23 cellular contexts compared by ENCODE assay signal in genomic region chr14:23055147-23055550, GRCh38. TPM values are rescaled to one million over a fixed set of nuclear protein-coding genes. Genes with fewer than 3 reads are reported as not detected.
A peak's percentile ranks its signal among the peaks of the same experiment; 100 is the strongest.
DNase-seq lines count a peak whose midpoint lies in the region; ATAC-seq and TF ChIP-seq lines count a peak whose summit lies in the region.
"Had no signal": no experiment of that assay in that cellular context is flagged by ENCODE, and none has a peak within 500 bp of the region (broad histone marks: within the 10 kb centered on the region; RNA-seq: fewer than 3 reads in every experiment).

No MANE protein-coding gene starts in this region.

- H3K27ac ChIP-seq in CD8-positive, alpha-beta T cell (ENCODE audit: low read depth, low read length), result no peak overlapping the region
- no peak overlapping the region for H3K27ac ChIP-seq in RWPE2 (ENCODE audit: poor library complexity, severe bottlenecking)
- H3K27ac ChIP-seq in upper lobe of right lung, result no peak overlapping the region
- H3K27ac ChIP-seq: Peyer's patch, SJSA1 had no signal

- DNase-seq in CD8-positive, alpha-beta T cell, result no peak
- DNase-seq in RWPE2 (ENCODE audit: low spot score) (peak; percentile 62), upper lobe of right lung (peak; percentile 51), SK-N-DZ (ENCODE audit: low spot score) (no peak), NCI-H748 (lab: John Stamatoyannopoulos, UW; ENCODE audit: unreplicated experiment) (no peak)
- DNase-seq: Calu3, KBM-7, NCI-H1092 treated with DMSO at 0.1 percent for 48 hours, NCI-H1436 treated with DMSO at 0.1 percent for 48 hours, NCI-H1930, NCI-H524, NCI-H82 had no signal

- CTCF ChIA-PET in CD8-positive, alpha-beta T cell (lab: Charles Lee), result interaction anchor here (1.0 to 24.2 kb wide), 14 partner anchors 9 to 173 kb away, joined by 3 to 1218 read pairs (median 5); partner anchors contain the start of genes ACIN1, AJUBA, C14orf119 and PSMB11

- no peaks in the 10 kb centered on the region for H3K9me3 ChIP-seq in CD8-positive, alpha-beta T cell (ENCODE audit: low read length)
- H3K9me3 ChIP-seq in RWPE2 (ENCODE audit: severe bottlenecking), result no peaks in the 10 kb centered on the region
- no peaks in the 10 kb centered on the region for H3K9me3 ChIP-seq in upper lobe of right lung
- H3K9me3 ChIP-seq: Peyer's patch, SJSA1 had no signal

- peak overlapping the region; percentile 8 for H3K4me3 Mint-ChIP-seq in CD8-positive, alpha-beta T cell
- H3K4me3 Mint-ChIP-seq in nephron, result peak overlapping the region in 2 of 3 experiments; percentile 47 to 55

- peaks cover 8% of the 10 kb centered on the region for H3K36me3 ChIP-seq in CD8-positive, alpha-beta T cell (ENCODE audit: insufficient read depth, low read length)
- H3K36me3 ChIP-seq in RWPE2 (ENCODE audit: low read depth) (peaks cover 17% of the 10 kb centered on the region), upper lobe of right lung (peaks cover 17% of the 10 kb centered on the region)

- no peaks in the 10 kb centered on the region for H3K27me3 ChIP-seq in CD8-positive, alpha-beta T cell (ENCODE audit: insufficient read depth, low read length)
- no peaks in the 10 kb centered on the region for H3K27me3 ChIP-seq in RWPE2 (ENCODE audit: insufficient read depth, poor library complexity, severe bottlenecking)
- no peaks in the 10 kb centered on the region for H3K27me3 ChIP-seq in upper lobe of right lung
- H3K27me3 ChIP-seq: Peyer's patch, SJSA1 had no signal

- no peaks in the 10 kb centered on the region for H3K9me3 Mint-ChIP-seq in CD8-positive, alpha-beta T cell
- H3K9me3 Mint-ChIP-seq in nephron, result no peaks in the 10 kb centered on the region
- H3K9me3 Mint-ChIP-seq: CD8-positive, alpha-beta memory T cell had no signal

- no peak overlapping the region for H3K27ac Mint-ChIP-seq in CD8-positive, alpha-beta T cell
- no peak overlapping the region for H3K27ac Mint-ChIP-seq in nephron
- H3K27ac Mint-ChIP-seq: CD8-positive, alpha-beta memory T cell had no signal

- peaks cover 10% of the 10 kb centered on the region for H3K4me1 ChIP-seq in CD8-positive, alpha-beta T cell (ENCODE audit: insufficient read depth, low read length)
- H3K4me1 ChIP-seq in RWPE2 (ENCODE audit: insufficient read depth, poor library complexity, severe bottlenecking) (no peaks in the 10 kb centered on the region), upper lobe of right lung (peaks cover 11% of the 10 kb centered on the region)

- no peak for ATAC-seq in CD8-positive, alpha-beta T cell
- ATAC-seq in RWPE2 (ENCODE audit: low read depth), result no peak
- no peak for ATAC-seq in upper lobe of right lung
- ATAC-seq in HG03175 (IDR thresholded peaks at IDR 0.05; ENCODE audit: unreplicated experiment), result no peak
- ATAC-seq: Right ventricle myocardium inferior had no signal

- H3K4me3 ChIP-seq in CD8-positive, alpha-beta T cell (ENCODE audit: low read depth, low read length), result no peak overlapping the region
- no peak overlapping the region for H3K4me3 ChIP-seq in RWPE2 (ENCODE audit: severe bottlenecking)
- H3K4me3 ChIP-seq in upper lobe of right lung, result no peak overlapping the region
- H3K4me3 ChIP-seq: Peyer's patch, SJSA1 had no signal

- POLR2A ChIA-PET in CD8-positive, alpha-beta T cell (lab: Charles Lee), result interaction anchor here (0.6 to 3.3 kb wide), 2 partner anchors 34 to 48 kb away, joined by 3 to 17 read pairs; no protein-coding TSS in a partner anchor

- no peaks in the 10 kb centered on the region for H3K27me3 Mint-ChIP-seq in CD8-positive, alpha-beta T cell (ENCODE audit: low read depth)
- no peaks in the 10 kb centered on the region for H3K27me3 Mint-ChIP-seq in nephron (ENCODE audit: low read depth)
- H3K27me3 Mint-ChIP-seq: CD8-positive, alpha-beta memory T cell had no signal

- intact Hi-C loops in CD8-positive, alpha-beta T cell (cut with DNase I, micrococcal nuclease), result loop anchor here (5.0 to 10.0 kb wide), 2 partner anchors 230 to 233 kb away; partner anchors contain the start of gene MRPL52 (in 1 of the 2)
- intact Hi-C loops in upper lobe of right lung (cut with DNase I), result loop anchor here (5.0 kb wide), 1 partner anchor 68 kb away; no protein-coding TSS in a partner anchor

- peaks cover 17% of the 10 kb centered on the region for H3K4me1 Mint-ChIP-seq in CD8-positive, alpha-beta T cell (ENCODE audit: low read depth)
- H3K4me1 Mint-ChIP-seq in nephron, result peaks cover 22% of the 10 kb centered on the region

- TF ChIP-seq CTCF in CD8-positive, alpha-beta T cell (IDR thresholded peaks at IDR 0.05), result no peak
- TF ChIP-seq CTCF in RWPE2 (IDR thresholded peaks at IDR 0.05; ENCODE audit: poor library complexity, severe bottlenecking), result no peak
- no peak for TF ChIP-seq CTCF in nephron (IDR thresholded peaks at IDR 0.05; ENCODE audit: unreplicated experiment in 3 of 3)
- TF ChIP-seq CTCF in upper lobe of right lung (IDR thresholded peaks at IDR 0.05), result no peak

- H3K36me3 Mint-ChIP-seq in CD8-positive, alpha-beta T cell, result peaks cover 16% of the 10 kb centered on the region
- H3K36me3 Mint-ChIP-seq in nephron (ENCODE audit: low read depth), result peaks cover 23% of the 10 kb centered on the region

RNA-seq across cellular contexts. Expression of gene CDH24, which starts 2.2 kb away (rescaled TPM):
- 1 to 10 TPM; 1.5 to 2.1 TPM for total RNA-seq in CD8-positive, alpha-beta T cell
- 7.8 TPM for total RNA-seq in upper lobe of right lung
- 58.9 and 63.3 TPM in 2 replicates for polyA plus RNA-seq in SK-N-DZ (2014; cell fraction: cytosol; rRNA removed)
- polyA plus RNA-seq in SK-N-DZ (2014; cell fraction: nucleus; rRNA removed), result 246 and 343 TPM in 2 replicates

RNA-seq across cellular contexts. Expression of gene PSMB11, which starts 13.1 kb away (rescaled TPM):
- total RNA-seq in CD8-positive, alpha-beta T cell, result not detected
- total RNA-seq in upper lobe of right lung, result not detected
- polyA plus RNA-seq in SK-N-DZ (2014; cell fraction: cytosol; rRNA removed), result not detected in 2 replicates
- polyA plus RNA-seq in SK-N-DZ (2014; cell fraction: nucleus; rRNA removed), result not detected in 2 replicates
- total RNA-seq: A673; Calu3; CD8-positive, alpha-beta memory T cell; Daoy; H1; OCI-LY7; Peyer's patch; Right ventricle myocardium inferior; SJSA1 had no signal
- polyA plus RNA-seq: BJ; CD8-positive, alpha-beta memory T cell; H1 had no signal

RNA-seq across cellular contexts. Expression of gene PSMB5, which starts 20.4 kb away (rescaled TPM):
- total RNA-seq in CD8-positive, alpha-beta T cell, result 10 to 100 TPM; 18.6 to 20.2 TPM
- total RNA-seq in upper lobe of right lung, result 75.7 TPM
- 295 and 318 TPM in 2 replicates for polyA plus RNA-seq in SK-N-DZ (2014; cell fraction: cytosol; rRNA removed)
- polyA plus RNA-seq in SK-N-DZ (2014; cell fraction: nucleus; rRNA removed), result 104 and 163 TPM in 2 replicates

RNA-seq across cellular contexts. Expression of gene ACIN1, which starts 39.8 kb away (rescaled TPM):
- 100 to 1,000 TPM; 303 to 313 TPM for total RNA-seq in CD8-positive, alpha-beta T cell
- 161 TPM for total RNA-seq in upper lobe of right lung
- 79.3 and 83.7 TPM in 2 replicates for polyA plus RNA-seq in SK-N-DZ (2014; cell fraction: cytosol; rRNA removed)
- 394 and 582 TPM in 2 replicates for polyA plus RNA-seq in SK-N-DZ (2014; cell fraction: nucleus; rRNA removed)

RNA-seq across cellular contexts. Expression of gene C14orf119, which starts 40.2 kb away (rescaled TPM):
- 1 to 10 TPM; 3.5 to 3.8 TPM for total RNA-seq in CD8-positive, alpha-beta T cell
- total RNA-seq in upper lobe of right lung, result 55.3 TPM
- polyA plus RNA-seq in SK-N-DZ (2014; cell fraction: cytosol; rRNA removed), result 39.5 and 46.2 TPM in 2 replicates
- 15.8 and 33.9 TPM in 2 replicates for polyA plus RNA-seq in SK-N-DZ (2014; cell fraction: nucleus; rRNA removed)

Comparison
In these comparisons a context has a peak if more than half of its experiments do, and no peak if none do; other contexts are left out.
1. DNase-seq: peak in RWPE2 (single experiment) and upper lobe of right lung (single experiment); none in CD8-positive, alpha-beta T cell (0 of 7), SK-N-DZ (single experiment) and NCI-H748 (single experiment).